In the genomic region with DNA sequence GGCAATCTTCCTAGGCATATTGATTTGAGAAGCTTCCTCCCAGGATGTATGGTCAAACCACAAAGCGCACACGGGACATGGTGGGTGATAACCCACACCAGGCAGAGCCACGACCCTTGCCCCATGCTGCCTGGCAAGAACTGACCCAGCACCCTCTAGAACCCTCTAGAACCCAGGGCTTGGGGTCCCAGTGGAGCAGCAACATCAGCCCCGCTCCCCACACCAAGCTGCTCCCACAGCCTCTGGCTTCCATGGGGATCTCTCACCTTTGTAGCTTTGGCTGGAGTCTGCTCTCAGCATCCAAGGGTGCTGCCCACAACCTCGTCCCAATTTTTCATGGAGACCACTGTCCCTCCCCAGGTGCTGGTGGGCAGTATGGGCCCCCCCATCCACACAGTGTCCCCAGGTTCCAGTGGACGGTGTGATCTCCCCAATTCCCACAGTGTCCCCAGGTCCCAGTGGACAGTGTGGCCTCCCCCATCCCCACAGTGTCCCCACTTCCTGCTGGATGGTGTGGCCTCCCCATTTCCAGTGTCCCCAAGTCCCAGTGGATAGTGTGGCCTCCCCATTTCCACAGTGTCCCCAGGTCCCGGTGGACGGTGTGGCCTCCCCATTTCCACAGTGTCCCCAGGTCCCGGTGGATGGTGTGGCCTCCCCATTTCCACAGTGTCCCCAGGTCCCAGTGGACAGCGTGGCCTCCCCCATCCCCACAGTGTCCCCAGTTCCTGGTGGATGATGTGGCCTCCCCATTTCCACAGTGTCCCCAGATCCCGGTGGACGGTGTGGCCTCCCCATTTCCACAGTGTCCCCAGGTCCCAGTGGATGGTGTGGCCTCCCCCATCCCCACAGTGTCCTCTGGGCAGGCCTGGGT, we compare ENCODE assay signal across 21 cellular contexts.
DNase-seq lines count a peak whose midpoint lies in the region; ATAC-seq, FAIRE-seq and TF ChIP-seq lines count a peak whose summit lies in the region.
"Had no signal": no experiment of that assay in that cellular context is flagged by ENCODE, and none has a peak within 500 bp of the region (broad histone marks: within the 10 kb centered on the region; RNA-seq: fewer than 3 reads in every experiment).

No MANE protein-coding gene starts in this region.

- H2BK15ac ChIP-seq in IMR-90 (ENCODE audit: low read depth, low read length): no peak overlapping the region

- H2BK120ac ChIP-seq in IMR-90 (ENCODE audit: low read depth, low read length): no peak overlapping the region

- H2AFZ ChIP-seq in IMR-90 (replicated peaks; ENCODE audit: low read length, poor library complexity): no peak overlapping the region
- no peak overlapping the region for H2AFZ ChIP-seq in K562 (ENCODE audit: low read depth, low read length)
- H2AFZ ChIP-seq in osteoblast (ENCODE audit: low read length): no peak overlapping the region

- no peak for FAIRE-seq in K562 (lab: Jason Lieb, UNC)
- FAIRE-seq: A549, D721Med, GM12892, GM18507 had no signal

- H3K4me3 ChIP-seq in BLaER1 (no peak overlapping the region), IMR-90 (ENCODE audit: insufficient read depth, low read depth, low read length) (no peak overlapping the region), K562 (no peak overlapping the region), osteoblast (ENCODE audit: insufficient read depth, low read length) (no peak overlapping the region), dorsolateral prefrontal cortex (no peak overlapping the region)
- H3K4me3 ChIP-seq: A549, Peyer's patch had no signal

- ATAC-seq in IMR-90 (ENCODE audit: low read depth): no peak
- no peak for ATAC-seq in K562
- ATAC-seq in GM18517 (IDR thresholded peaks at IDR 0.05; ENCODE audit: unreplicated experiment): no peak
- ATAC-seq: A549; CD8-positive, alpha-beta T cell; HCT116; Right ventricle myocardium inferior had no signal

- no peak overlapping the region for H4K8ac ChIP-seq in IMR-90 (ENCODE audit: low read depth in 2 of 2, low read length in 2 of 2)

- peak overlapping the region; percentile 50; the same call in 1 of the 2 replicates for H2AK5ac ChIP-seq in IMR-90 (ENCODE audit: low read depth, low read length)

- no peak for TF ChIP-seq EP300 in K562 (IDR thresholded peaks at IDR 0.05; ENCODE audit: low read length)

- H4K5ac ChIP-seq in IMR-90 (ENCODE audit: low read depth, low read length): no peak overlapping the region

- H2AK9ac ChIP-seq in IMR-90 (replicated peaks; ENCODE audit: low read depth, low read length, poor library complexity): no peak overlapping the region

- H3K9me3 ChIP-seq in BLaER1 (no peaks in the 10 kb centered on the region), IMR-90 (ENCODE audit: control insufficient read depth, insufficient read depth, low read length) (no peaks in the 10 kb centered on the region), K562 (replicated peaks; ENCODE audit: control insufficient read depth, insufficient read depth, low read depth, low read length) (no peaks in the 10 kb centered on the region), osteoblast (ENCODE audit: low read depth, low read length) (no peaks in the 10 kb centered on the region)
- H3K9me3 ChIP-seq: A549, Peyer's patch had no signal

- POLR2A ChIA-PET in IMR-90 (lab: Charles Lee; ENCODE audit: unreplicated experiment): no interaction called here
- POLR2A ChIA-PET in K562 (lab: Yijun Ruan, JAX): interaction anchor here (0.6 to 1.6 kb wide), 7 partner anchors 10 to 133 kb away, joined by 3 to 5 read pairs (median 4); no protein-coding TSS in a partner anchor

- H3K14ac ChIP-seq in IMR-90 (replicated peaks; ENCODE audit: low read depth, low read length): no peak overlapping the region

- H3K9me1 ChIP-seq in IMR-90 (ENCODE audit: insufficient read depth, low read length) (peaks cover 6% of the 10 kb centered on the region; the same call in 1 of the 2 replicates), K562 (ENCODE audit: control insufficient read depth, insufficient read depth, low read length) (no peaks in the 10 kb centered on the region)

- no peak overlapping the region for H2BK20ac ChIP-seq in IMR-90 (ENCODE audit: low read depth, low read length)

- peaks cover 74% of the 10 kb centered on the region for H3K4me1 ChIP-seq in BLaER1
- peaks cover 7% of the 10 kb centered on the region; the same call in 1 of the 2 replicates for H3K4me1 ChIP-seq in IMR-90 (ENCODE audit: control insufficient read depth, insufficient read depth, low read length)
- H3K4me1 ChIP-seq in K562 (replicated peaks in 1 of 2; ENCODE audit: control insufficient read depth in 2 of 2, insufficient read depth in 2 of 2, low read length in 2 of 2): peaks cover 17 to 40% of the 10 kb centered on the region in 2 experiments; a peak in 4 of 5 replicates
- no peaks in the 10 kb centered on the region for H3K4me1 ChIP-seq in osteoblast (ENCODE audit: insufficient read depth, low read length)

- no peak overlapping the region for H3K9ac ChIP-seq in BLaER1
- no peak overlapping the region for H3K9ac ChIP-seq in IMR-90 (ENCODE audit: low read depth, low read length)
- peak overlapping the region in 1 of 2 experiments; percentile 62; a peak in 1 of 4 replicates for H3K9ac ChIP-seq in K562 (ENCODE audit: insufficient read depth in 1 of 2, low read depth in 2 of 2, low read length in 2 of 2)

- H3K36me3 ChIP-seq in BLaER1 (no peaks in the 10 kb centered on the region), IMR-90 (ENCODE audit: control insufficient read depth, insufficient read depth, low read length) (no peaks in the 10 kb centered on the region), K562 (ENCODE audit: control insufficient read depth, insufficient read depth, low read length) (no peaks in the 10 kb centered on the region), osteoblast (ENCODE audit: insufficient read depth, low read length) (no peaks in the 10 kb centered on the region)
- H3K36me3 ChIP-seq: Peyer's patch had no signal

- CTCF ChIA-PET in IMR-90 (lab: Yijun Ruan, JAX) (interaction anchor here (1.4 kb wide), 1 partner anchor 292 kb away, joined by 4 read pairs; no protein-coding TSS in a partner anchor), K562 (lab: Yijun Ruan, JAX; ENCODE audit: low intra/inter-chr PET ratio) (no interaction called here)

- intact Hi-C loops in IMR-90 (cut with micrococcal nuclease) (no loop called here), K562 (cut with micrococcal nuclease) (no loop called here), dorsolateral prefrontal cortex (cut with DNase I) (no loop called here)

- DNase-seq in IMR-90: no peak
- no peak for DNase-seq in K562 (ENCODE audit: extremely low read depth in 1 of 4, low spot score in 3 of 4)
- DNase-seq in osteoblast (ENCODE audit: insufficient read length, low spot score, missing footprints): peak; percentile 25
- no peak for DNase-seq in T-helper 1 cell
- DNase-seq in dorsolateral prefrontal cortex: no peak
- DNase-seq: CD8-positive, alpha-beta T cell; GOT3; NCI-H1105 treated with DMSO at 0.1 percent for 48 hours; NCI-H1694; NCI-H2081 treated with DMSO at 0.1 percent for 48 hours; NCI-H446 treated with DMSO at 0.1 percent for 48 hours; NCI-H69 had no signal

- BruUV-seq in IMR-90 (replicated peaks; lab: Mats Ljungman, UMichigan) (no TSS peak), K562 (replicated peaks; lab: Mats Ljungman, UMichigan) (no TSS peak)

- H3K79me2 ChIP-seq in K562 (ENCODE audit: control insufficient read depth, insufficient read depth, low read length) (no peaks in the 10 kb centered on the region), osteoblast (ENCODE audit: insufficient read depth, low read length) (no peaks in the 10 kb centered on the region)

- no peak for TF ChIP-seq CTCF in IMR-90 (conservative IDR thresholded peaks at IDR 0.05; ENCODE audit: low read depth, low read length)
- no peak for TF ChIP-seq CTCF in K562 (IDR thresholded peaks at IDR 0.05 in 2 of 3, conservative IDR thresholded peaks at IDR 0.05 in 1 of 3; ENCODE audit: insufficient read depth in 2 of 3, low read depth in 1 of 3, low read length in 3 of 3)
- TF ChIP-seq CTCF in osteoblast (IDR thresholded peaks at IDR 0.05; ENCODE audit: extremely low read depth, low read depth, low read length): no peak
- TF ChIP-seq CTCF in dorsolateral prefrontal cortex (IDR thresholded peaks at IDR 0.05 in 54 of 56, conservative IDR thresholded peaks at IDR 0.05 in 2 of 56; ENCODE audit: low read depth in 1 of 56, partially characterized antibody in 56 of 56): no peak

- TF ChIP-seq POLR2A in IMR-90 (IDR thresholded peaks at IDR 0.05; ENCODE audit: low read depth, low read length): no peak
- no peak for TF ChIP-seq POLR2A in K562 (conservative IDR thresholded peaks at IDR 0.05)

- H4K20me1 ChIP-seq in BLaER1 (peaks cover 28% of the 10 kb centered on the region), IMR-90 (ENCODE audit: insufficient read depth, low read length) (no peaks in the 10 kb centered on the region), K562 (replicated peaks; ENCODE audit: control insufficient read depth, insufficient read depth, low read length) (peaks cover 20% of the 10 kb centered on the region), osteoblast (ENCODE audit: insufficient read depth, low read length) (no peaks in the 10 kb centered on the region)

- 0 out of 2 replicates have a peak, but pooled peaks cover 13% of the 10 kb centered on the region for H3K27me3 ChIP-seq in BLaER1
- peaks cover 6% of the 10 kb centered on the region; the same call in 1 of the 2 replicates for H3K27me3 ChIP-seq in IMR-90 (ENCODE audit: control insufficient read depth, insufficient read depth, low read length)
- H3K27me3 ChIP-seq in K562 (ENCODE audit: control insufficient read depth in 2 of 2, insufficient read depth in 2 of 2, low read length in 2 of 2): peaks cover 5 to 24% of the 10 kb centered on the region in 2 experiments
- H3K27me3 ChIP-seq in osteoblast (ENCODE audit: insufficient read depth, low read length): peaks cover 31% of the 10 kb centered on the region
- peaks cover 0 to 36% (median 13%) of the 10 kb centered on the region in 45 donors for H3K27me3 ChIP-seq in dorsolateral prefrontal cortex
- H3K27me3 ChIP-seq: Peyer's patch had no signal

- 74% methylated on average over 6 of the region's 12 CpGs; no CpG with 5 or more reads in 1 of the 2 experiments for WGBS in IMR-90 (ENCODE audit: extremely low coverage in 2 of 2, insufficient read length in 1 of 2), 2 experiments
- 34% methylated on average over 12 of the region's 12 CpGs for WGBS in K562 (ENCODE audit: insufficient coverage, low coverage, missing lambda C conversion rate)

- H3K18ac ChIP-seq in IMR-90 (ENCODE audit: low read depth, low read length): no peak overlapping the region

- H3K27ac ChIP-seq in BLaER1 (peak overlapping the region; percentile 18; the same call in 1 of the 2 replicates), IMR-90 (ENCODE audit: insufficient read depth, low read length) (no peak overlapping the region), K562 (ENCODE audit: extremely low read depth, low read depth, low read length) (no peak overlapping the region), osteoblast (ENCODE audit: low read depth, low read length) (no peak overlapping the region), dorsolateral prefrontal cortex (no peak overlapping the region)
- H3K27ac ChIP-seq: A549 had no signal

- no peak overlapping the region for H3K56ac ChIP-seq in IMR-90 (ENCODE audit: extremely low read depth, insufficient read depth, low read length)

- H4K91ac ChIP-seq in IMR-90 (ENCODE audit: insufficient read depth, low read depth, low read length): no peak overlapping the region

- no peaks in the 10 kb centered on the region for H3K79me1 ChIP-seq in IMR-90 (ENCODE audit: low read depth in 1 of 2, low read length in 2 of 2)

- TF ChIP-seq RAD21 in IMR-90 (IDR thresholded peaks at IDR 0.05; ENCODE audit: low read length): no peak
- no peak for TF ChIP-seq RAD21 in K562 (CRISPR knock-in tag; conservative IDR thresholded peaks at IDR 0.05 in 1 of 2, IDR thresholded peaks at IDR 0.05 in 1 of 2)

- no peak overlapping the region for H3K23ac ChIP-seq in IMR-90 (ENCODE audit: low read depth, low read length)

- no peak overlapping the region; the same call in 1 of the 2 replicates for H3K4ac ChIP-seq in IMR-90 (ENCODE audit: low read depth, low read length)

- H2BK5ac ChIP-seq in IMR-90 (ENCODE audit: low read depth, low read length, poor library complexity, severe bottlenecking): no peak overlapping the region

- H3K4me2 ChIP-seq in BLaER1: peak overlapping the region; percentile 87
- H3K4me2 ChIP-seq in IMR-90 (ENCODE audit: low read depth, low read length): no peak overlapping the region
- H3K4me2 ChIP-seq in K562 (ENCODE audit: insufficient read depth, low read length): no peak overlapping the region
- H3K4me2 ChIP-seq in osteoblast (ENCODE audit: insufficient read depth, low read length): no peak overlapping the region
- H3K4me2 ChIP-seq: A549 had no signal

- in situ Hi-C loops in IMR-90 (cut with MboI; ENCODE audit: low sequenced_read_pairs) (no loop called here), K562 (cut with MboI) (no loop called here)

- dilution Hi-C loops in IMR-90 (cut with HindIII; ENCODE audit: low sequenced_read_pairs, unreplicated experiment): loop anchor here (25.0 kb wide), 1 partner anchor 258 kb away; no protein-coding TSS in a partner anchor
